ENCODE assay signal across 1 cellular context in the genomic region with DNA sequence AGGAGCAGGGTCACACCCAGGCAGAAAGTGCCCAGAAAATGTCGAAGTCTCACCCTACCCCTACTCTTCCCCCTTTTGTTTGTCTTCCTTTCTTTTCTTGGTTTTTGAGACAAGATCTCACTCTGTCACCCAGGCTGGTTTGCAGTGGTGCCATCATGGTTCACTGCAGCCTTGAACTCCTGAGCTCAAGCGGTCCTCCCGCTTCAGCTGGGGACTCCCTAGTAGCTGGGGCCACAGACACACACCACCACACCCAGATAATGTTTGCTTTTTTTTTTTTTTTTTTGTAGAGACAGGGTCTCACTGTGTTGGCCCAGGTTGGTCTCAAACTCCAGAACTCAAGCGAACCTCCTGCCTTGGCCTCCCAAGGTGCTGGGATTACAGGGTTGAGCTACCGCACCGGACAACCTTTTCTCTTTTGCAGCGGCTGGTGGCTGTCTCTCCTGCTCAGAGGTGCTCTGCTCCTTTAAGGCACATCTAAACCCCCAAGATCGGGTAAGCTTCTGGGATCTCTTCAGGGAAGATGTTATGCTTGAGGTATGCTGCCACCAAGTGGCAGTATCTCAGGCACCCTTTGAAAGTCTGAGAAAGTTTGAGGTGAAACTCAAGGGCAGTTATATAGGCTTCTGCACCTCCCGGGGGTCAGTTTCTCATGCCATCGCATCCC.
TF ChIP-seq lines count a peak whose summit lies in the region.

No MANE protein-coding gene starts in this region.

TF ChIP-seq in HepG2, 621 proteins besides CTCF, POLR2A, EP300 and RAD21:
- TF ChIP-seq HES4 (CRISPR knock-in tag; IDR thresholded peaks at IDR 0.05; ENCODE audit: borderline replicate concordance), result no peak
- TF ChIP-seq ZNF563 (CRISPR knock-in tag; IDR thresholded peaks at IDR 0.05), result no peak
- TF ChIP-seq, protein P1, sequence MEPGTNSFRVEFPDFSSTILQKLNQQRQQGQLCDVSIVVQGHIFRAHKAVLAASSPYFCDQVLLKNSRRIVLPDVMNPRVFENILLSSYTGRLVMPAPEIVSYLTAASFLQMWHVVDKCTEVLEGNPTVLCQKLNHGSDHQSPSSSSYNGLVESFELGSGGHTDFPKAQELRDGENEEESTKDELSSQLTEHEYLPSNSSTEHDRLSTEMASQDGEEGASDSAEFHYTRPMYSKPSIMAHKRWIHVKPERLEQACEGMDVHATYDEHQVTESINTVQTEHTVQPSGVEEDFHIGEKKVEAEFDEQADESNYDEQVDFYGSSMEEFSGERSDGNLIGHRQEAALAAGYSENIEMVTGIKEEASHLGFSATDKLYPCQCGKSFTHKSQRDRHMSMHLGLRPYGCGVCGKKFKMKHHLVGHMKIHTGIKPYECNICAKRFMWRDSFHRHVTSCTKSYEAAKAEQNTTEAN (CRISPR knock-in tag; conservative IDR thresholded peaks at IDR 0.05), result no peak
- no peak for TF ChIP-seq ZNF816 (CRISPR knock-in tag; IDR thresholded peaks at IDR 0.05; ENCODE audit: borderline replicate concordance)
- no peak for TF ChIP-seq ZSCAN25 (CRISPR knock-in tag; IDR thresholded peaks at IDR 0.05)
- TF ChIP-seq REXO4 (CRISPR knock-in tag; IDR thresholded peaks at IDR 0.05; ENCODE audit: borderline replicate concordance), result no peak
- TF ChIP-seq, protein P2, sequence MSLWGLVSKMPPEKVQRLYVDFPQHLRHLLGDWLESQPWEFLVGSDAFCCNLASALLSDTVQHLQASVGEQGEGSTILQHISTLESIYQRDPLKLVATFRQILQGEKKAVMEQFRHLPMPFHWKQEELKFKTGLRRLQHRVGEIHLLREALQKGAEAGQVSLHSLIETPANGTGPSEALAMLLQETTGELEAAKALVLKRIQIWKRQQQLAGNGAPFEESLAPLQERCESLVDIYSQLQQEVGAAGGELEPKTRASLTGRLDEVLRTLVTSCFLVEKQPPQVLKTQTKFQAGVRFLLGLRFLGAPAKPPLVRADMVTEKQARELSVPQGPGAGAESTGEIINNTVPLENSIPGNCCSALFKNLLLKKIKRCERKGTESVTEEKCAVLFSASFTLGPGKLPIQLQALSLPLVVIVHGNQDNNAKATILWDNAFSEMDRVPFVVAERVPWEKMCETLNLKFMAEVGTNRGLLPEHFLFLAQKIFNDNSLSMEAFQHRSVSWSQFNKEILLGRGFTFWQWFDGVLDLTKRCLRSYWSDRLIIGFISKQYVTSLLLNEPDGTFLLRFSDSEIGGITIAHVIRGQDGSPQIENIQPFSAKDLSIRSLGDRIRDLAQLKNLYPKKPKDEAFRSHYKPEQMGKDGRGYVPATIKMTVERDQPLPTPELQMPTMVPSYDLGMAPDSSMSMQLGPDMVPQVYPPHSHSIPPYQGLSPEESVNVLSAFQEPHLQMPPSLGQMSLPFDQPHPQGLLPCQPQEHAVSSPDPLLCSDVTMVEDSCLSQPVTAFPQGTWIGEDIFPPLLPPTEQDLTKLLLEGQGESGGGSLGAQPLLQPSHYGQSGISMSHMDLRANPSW (CRISPR knock-in tag; IDR thresholded peaks at IDR 0.05; ENCODE audit: borderline replicate concordance), result no peak
- peak; percentile 51 for TF ChIP-seq STAG1 (CRISPR knock-in tag; IDR thresholded peaks at IDR 0.05)
- TF ChIP-seq, protein P3, sequence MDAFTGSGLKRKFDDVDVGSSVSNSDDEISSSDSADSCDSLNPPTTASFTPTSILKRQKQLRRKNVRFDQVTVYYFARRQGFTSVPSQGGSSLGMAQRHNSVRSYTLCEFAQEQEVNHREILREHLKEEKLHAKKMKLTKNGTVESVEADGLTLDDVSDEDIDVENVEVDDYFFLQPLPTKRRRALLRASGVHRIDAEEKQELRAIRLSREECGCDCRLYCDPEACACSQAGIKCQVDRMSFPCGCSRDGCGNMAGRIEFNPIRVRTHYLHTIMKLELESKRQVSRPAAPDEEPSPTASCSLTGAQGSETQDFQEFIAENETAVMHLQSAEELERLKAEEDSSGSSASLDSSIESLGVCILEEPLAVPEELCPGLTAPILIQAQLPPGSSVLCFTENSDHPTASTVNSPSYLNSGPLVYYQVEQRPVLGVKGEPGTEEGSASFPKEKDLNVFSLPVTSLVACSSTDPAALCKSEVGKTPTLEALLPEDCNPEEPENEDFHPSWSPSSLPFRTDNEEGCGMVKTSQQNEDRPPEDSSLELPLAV (CRISPR knock-in tag; conservative IDR thresholded peaks at IDR 0.05; ENCODE audit: low read depth), result no peak
- TF ChIP-seq ZNF282 (IDR thresholded peaks at IDR 0.05; ENCODE audit: partially characterized antibody), result no peak
- TF ChIP-seq ZNF263 (CRISPR knock-in tag; IDR thresholded peaks at IDR 0.05), result peak; percentile 80
- no peak for TF ChIP-seq AKAP8 (CRISPR knock-in tag; IDR thresholded peaks at IDR 0.05)
- TF ChIP-seq ZFP41 (CRISPR knock-in tag; IDR thresholded peaks at IDR 0.05; ENCODE audit: borderline replicate concordance), result no peak
- no peak for TF ChIP-seq NR1H2 (CRISPR knock-in tag; IDR thresholded peaks at IDR 0.05; ENCODE audit: borderline replicate concordance, low read depth)
- TF ChIP-seq MAF1 (CRISPR knock-in tag; IDR thresholded peaks at IDR 0.05; ENCODE audit: borderline replicate concordance), result no peak
- no peak for TF ChIP-seq ZNF251 (CRISPR knock-in tag; IDR thresholded peaks at IDR 0.05)
- TF ChIP-seq E2F2 (CRISPR knock-in tag; IDR thresholded peaks at IDR 0.05; ENCODE audit: borderline replicate concordance), result no peak
- TF ChIP-seq CERS6 (CRISPR knock-in tag; IDR thresholded peaks at IDR 0.05), result no peak
- TF ChIP-seq ZNF18 (CRISPR knock-in tag; IDR thresholded peaks at IDR 0.05; ENCODE audit: insufficient replicate concordance), result no peak
- TF ChIP-seq FLYWCH1 (CRISPR knock-in tag; IDR thresholded peaks at IDR 0.05), result no peak
- TF ChIP-seq GATA4 (IDR thresholded peaks at IDR 0.05; ENCODE audit: borderline replicate concordance, low read depth), result no peak
- no peak for TF ChIP-seq FOXM1 (CRISPR knock-in tag; IDR thresholded peaks at IDR 0.05)
- TF ChIP-seq, protein P4, sequence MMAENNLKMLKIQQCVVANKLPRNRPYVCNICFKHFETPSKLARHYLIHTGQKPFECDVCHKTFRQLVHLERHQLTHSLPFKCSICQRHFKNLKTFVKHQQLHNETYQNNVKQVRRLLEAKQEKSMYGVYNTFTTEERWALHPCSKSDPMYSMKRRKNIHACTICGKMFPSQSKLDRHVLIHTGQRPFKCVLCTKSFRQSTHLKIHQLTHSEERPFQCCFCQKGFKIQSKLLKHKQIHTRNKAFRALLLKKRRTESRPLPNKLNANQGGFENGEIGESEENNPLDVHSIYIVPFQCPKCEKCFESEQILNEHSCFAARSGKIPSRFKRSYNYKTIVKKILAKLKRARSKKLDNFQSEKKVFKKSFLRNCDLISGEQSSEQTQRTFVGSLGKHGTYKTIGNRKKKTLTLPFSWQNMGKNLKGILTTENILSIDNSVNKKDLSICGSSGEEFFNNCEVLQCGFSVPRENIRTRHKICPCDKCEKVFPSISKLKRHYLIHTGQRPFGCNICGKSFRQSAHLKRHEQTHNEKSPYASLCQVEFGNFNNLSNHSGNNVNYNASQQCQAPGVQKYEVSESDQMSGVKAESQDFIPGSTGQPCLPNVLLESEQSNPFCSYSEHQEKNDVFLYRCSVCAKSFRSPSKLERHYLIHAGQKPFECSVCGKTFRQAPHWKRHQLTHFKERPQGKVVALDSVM (CRISPR knock-in tag; IDR thresholded peaks at IDR 0.05), result peak; percentile 53; the same call in 1 of the 2 replicates
- no peak for TF ChIP-seq RELA (CRISPR knock-in tag; IDR thresholded peaks at IDR 0.05)
- TF ChIP-seq CENPX (CRISPR knock-in tag; IDR thresholded peaks at IDR 0.05), result no peak
- TF ChIP-seq, protein P5, sequence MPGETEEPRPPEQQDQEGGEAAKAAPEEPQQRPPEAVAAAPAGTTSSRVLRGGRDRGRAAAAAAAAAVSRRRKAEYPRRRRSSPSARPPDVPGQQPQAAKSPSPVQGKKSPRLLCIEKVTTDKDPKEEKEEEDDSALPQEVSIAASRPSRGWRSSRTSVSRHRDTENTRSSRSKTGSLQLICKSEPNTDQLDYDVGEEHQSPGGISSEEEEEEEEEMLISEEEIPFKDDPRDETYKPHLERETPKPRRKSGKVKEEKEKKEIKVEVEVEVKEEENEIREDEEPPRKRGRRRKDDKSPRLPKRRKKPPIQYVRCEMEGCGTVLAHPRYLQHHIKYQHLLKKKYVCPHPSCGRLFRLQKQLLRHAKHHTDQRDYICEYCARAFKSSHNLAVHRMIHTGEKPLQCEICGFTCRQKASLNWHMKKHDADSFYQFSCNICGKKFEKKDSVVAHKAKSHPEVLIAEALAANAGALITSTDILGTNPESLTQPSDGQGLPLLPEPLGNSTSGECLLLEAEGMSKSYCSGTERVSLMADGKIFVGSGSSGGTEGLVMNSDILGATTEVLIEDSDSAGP (CRISPR knock-in tag; IDR thresholded peaks at IDR 0.05; ENCODE audit: borderline replicate concordance), result peak; percentile 83
- TF ChIP-seq ZNF451 (CRISPR knock-in tag; IDR thresholded peaks at IDR 0.05), result no peak
- no peak for TF ChIP-seq SRSF1 (optimal IDR thresholded peaks at IDR 0.05; ENCODE audit: low read depth, low read length)
- no peak for TF ChIP-seq MTF2 (CRISPR knock-in tag; IDR thresholded peaks at IDR 0.05; ENCODE audit: borderline replicate concordance)
- no peak for TF ChIP-seq ZNF790 (CRISPR knock-in tag; IDR thresholded peaks at IDR 0.05; ENCODE audit: borderline replicate concordance)
- no peak for TF ChIP-seq ZNF891 (CRISPR knock-in tag; IDR thresholded peaks at IDR 0.05)
- peak; percentile 67; the same call in 1 of the 2 replicates for TF ChIP-seq ZNF121 (CRISPR knock-in tag; IDR thresholded peaks at IDR 0.05)
- TF ChIP-seq HNF4A (CRISPR knock-in tag; IDR thresholded peaks at IDR 0.05), result no peak
- TF ChIP-seq TBX2 (CRISPR knock-in tag; IDR thresholded peaks at IDR 0.05; ENCODE audit: borderline replicate concordance), result no peak
- TF ChIP-seq RBM22 (optimal IDR thresholded peaks at IDR 0.05; ENCODE audit: low read length), result no peak
- no peak for TF ChIP-seq CREBL2 (CRISPR knock-in tag; IDR thresholded peaks at IDR 0.05; ENCODE audit: borderline replicate concordance)
- TF ChIP-seq POLR2AphosphoS5 (IDR thresholded peaks at IDR 0.05; ENCODE audit: low read depth, low read length), result no peak
- TF ChIP-seq TEAD2 (CRISPR knock-in tag; IDR thresholded peaks at IDR 0.05), result no peak
- TF ChIP-seq ZNF33B (CRISPR knock-in tag; IDR thresholded peaks at IDR 0.05), result no peak
- no peak for TF ChIP-seq HMGA1 (CRISPR knock-in tag; conservative IDR thresholded peaks at IDR 0.05)
- TF ChIP-seq KLF12 (CRISPR knock-in tag; IDR thresholded peaks at IDR 0.05; ENCODE audit: borderline replicate concordance), result no peak
